In the genomic region with DNA sequence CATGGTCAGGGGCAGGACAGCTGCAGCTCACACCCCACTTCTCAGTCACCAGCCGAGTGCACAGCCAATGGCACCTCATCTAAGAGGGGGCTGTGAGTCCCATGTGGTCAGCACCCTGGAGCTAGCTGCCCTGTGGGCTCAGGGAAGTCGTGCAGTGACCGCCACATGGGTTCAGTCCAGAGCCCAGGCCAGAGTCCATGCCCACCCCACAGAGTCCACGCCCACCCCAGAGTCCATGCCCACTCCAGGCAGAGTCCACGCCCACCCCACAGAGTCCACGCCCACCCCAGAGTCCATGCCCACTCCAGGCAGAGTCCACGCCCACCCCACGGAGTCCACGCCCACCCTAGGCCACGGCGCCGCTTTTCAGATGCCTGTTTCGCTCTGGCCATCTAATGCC, we compare ENCODE assay signal across 18 cellular contexts. TPM values are rescaled to one million over a fixed set of nuclear protein-coding genes. Genes with fewer than 3 reads are reported as not detected.
DNase-seq lines count a peak whose midpoint lies in the region; ATAC-seq and TF ChIP-seq lines count a peak whose summit lies in the region.
"Had no signal": no experiment of that assay in that cellular context is flagged by ENCODE, and none has a peak within 500 bp of the region (broad histone marks: within the 10 kb centered on the region; RNA-seq: fewer than 3 reads in every experiment).

No MANE protein-coding gene starts in this region.

- no peak overlapping the region for H2AFZ ChIP-seq in trophoblast cell (ENCODE audit: insufficient read depth, low read length, poor library complexity)

- peaks cover 18% of the 10 kb centered on the region for H3K4me1 ChIP-seq in CD8-positive, alpha-beta T cell (ENCODE audit: insufficient read depth, low read length)
- H3K4me1 ChIP-seq in trophoblast cell (ENCODE audit: control insufficient read depth in 1 of 2, insufficient read depth in 2 of 2, low read length in 2 of 2), result peaks cover 8 to 22% of the 10 kb centered on the region in 2 experiments
- peaks cover 0 to 6% of the 10 kb centered on the region in 2 donors for H3K4me1 ChIP-seq in left lung
- H3K4me1 ChIP-seq: HAP-1 had no signal

- peaks cover 24% of the 10 kb centered on the region for H3K36me3 Mint-ChIP-seq in CD8-positive, alpha-beta T cell

- WGBS in trophoblast cell (ENCODE audit: extremely low coverage, insufficient coverage, insufficient read length), result no CpG with 5 or more reads among the region's 13 CpGs

- H2AK5ac ChIP-seq in trophoblast cell (ENCODE audit: low read length), result no peak overlapping the region

- H3K79me2 ChIP-seq in trophoblast cell (ENCODE audit: control insufficient read depth, insufficient read depth, low read length, poor library complexity), result peaks cover 19% of the 10 kb centered on the region

- intact Hi-C loops in CD8-positive, alpha-beta T cell (cut with DNase I, micrococcal nuclease), result no loop called here
- intact Hi-C loops in left lung (cut with DNase I), result no loop called here

- H3K9ac ChIP-seq in trophoblast cell (ENCODE audit: low read length), result no peak overlapping the region

- no peak for TF ChIP-seq CTCF in CD8-positive, alpha-beta T cell (IDR thresholded peaks at IDR 0.05)
- TF ChIP-seq CTCF in left lung (IDR thresholded peaks at IDR 0.05), result no peak

- H3K27me3 ChIP-seq in CD8-positive, alpha-beta T cell (ENCODE audit: insufficient read depth, low read length), result no peaks in the 10 kb centered on the region
- no peaks in the 10 kb centered on the region for H3K27me3 ChIP-seq in MG63
- H3K27me3 ChIP-seq in trophoblast cell (ENCODE audit: insufficient read depth, low read length), result no peaks in the 10 kb centered on the region
- no peaks in the 10 kb centered on the region for H3K27me3 ChIP-seq in left lung
- H3K27me3 ChIP-seq: ascending aorta, BE2C, heart left ventricle, upper lobe of right lung had no signal

- no peaks in the 10 kb centered on the region for H3K9me3 ChIP-seq in CD8-positive, alpha-beta T cell (ENCODE audit: low read length)
- no peaks in the 10 kb centered on the region for H3K9me3 ChIP-seq in MG63
- H3K9me3 ChIP-seq in trophoblast cell (ENCODE audit: insufficient read depth, low read depth, low read length), result peaks cover 3% of the 10 kb centered on the region
- no peaks in the 10 kb centered on the region for H3K9me3 ChIP-seq in left lung
- H3K9me3 ChIP-seq: ascending aorta, BE2C, HAP-1, heart left ventricle, upper lobe of right lung had no signal

- no peak overlapping the region for H3K4me2 ChIP-seq in trophoblast cell (ENCODE audit: low read length)

- no peak overlapping the region for H3K14ac ChIP-seq in trophoblast cell (ENCODE audit: low read length)

- no peak overlapping the region for H2BK5ac ChIP-seq in trophoblast cell (ENCODE audit: low read depth, low read length, poor library complexity)

- no peak overlapping the region for H3K18ac ChIP-seq in trophoblast cell (ENCODE audit: low read length)

- H2BK120ac ChIP-seq in trophoblast cell (ENCODE audit: insufficient read depth, low read length, poor library complexity), result no peak overlapping the region

- H3K23ac ChIP-seq in trophoblast cell (ENCODE audit: low read length), result no peak overlapping the region

- CTCF ChIA-PET in CD8-positive, alpha-beta T cell (lab: Charles Lee), result interaction anchor here (0.9 to 10.1 kb wide), 4 partner anchors 8 to 68 kb away, joined by 3 to 308 read pairs (median 68); partner anchors contain the start of gene SLC7A5

- no peak overlapping the region for H3K4me3 Mint-ChIP-seq in CD8-positive, alpha-beta T cell

- H3K4me1 Mint-ChIP-seq in CD8-positive, alpha-beta T cell (ENCODE audit: low read depth), result peaks cover 16% of the 10 kb centered on the region

- H2BK12ac ChIP-seq in trophoblast cell (ENCODE audit: low read length), result no peak overlapping the region

- no peaks in the 10 kb centered on the region for H3K9me3 Mint-ChIP-seq in CD8-positive, alpha-beta T cell

- no peaks in the 10 kb centered on the region for H3K36me3 ChIP-seq in CD8-positive, alpha-beta T cell (ENCODE audit: insufficient read depth, low read length)
- H3K36me3 ChIP-seq in MG63 (peaks cover 83% of the 10 kb centered on the region), trophoblast cell (ENCODE audit: control insufficient read depth in 1 of 2, insufficient read depth in 2 of 2, low read length in 2 of 2) (peaks cover 92 to 93% of the 10 kb centered on the region in 2 experiments), left lung (peaks cover 0 to 46% of the 10 kb centered on the region in 2 donors)
- H3K36me3 ChIP-seq: ascending aorta had no signal

- no peak overlapping the region for H3K4me3 ChIP-seq in CD8-positive, alpha-beta T cell (ENCODE audit: low read depth, low read length)
- H3K4me3 ChIP-seq in MG63, result no peak overlapping the region
- no peak overlapping the region for H3K4me3 ChIP-seq in trophoblast cell (ENCODE audit: low read depth, low read length)
- H3K4me3 ChIP-seq in left lung, result no peak overlapping the region
- H3K4me3 ChIP-seq: ascending aorta, HAP-1, heart left ventricle, upper lobe of right lung had no signal

- no peak overlapping the region for H4K91ac ChIP-seq in trophoblast cell (ENCODE audit: low read depth, low read length)

- H4K8ac ChIP-seq in trophoblast cell (ENCODE audit: low read depth, low read length), result no peak overlapping the region

- no peak overlapping the region for H4K12ac ChIP-seq in trophoblast cell (ENCODE audit: low read depth, low read length)

- DNase-seq in CD8-positive, alpha-beta T cell, result no peak
- DNase-seq in MG63, result peak; percentile 55
- DNase-seq in trophoblast cell, result no peak
- no peak for DNase-seq in COR-L47 (lab: John Stamatoyannopoulos, UW)
- DNase-seq in NCI-H1092 treated with DMSO at 0.1 percent for 48 hours (lab: John Stamatoyannopoulos, UW), result no peak
- no peak for DNase-seq in left lung
- DNase-seq: activated CD4-positive, alpha-beta T cell treated with anti-CD3 and anti-CD28 coated beads for 4 hours; activated CD8-positive, alpha-beta memory T cell treated with anti-CD3 and anti-CD28 coated beads, Interleukin-2, amount 50 U/mL, for 4 hours; activated naive CD4-positive, alpha-beta T cell; BE2C; NCI-H2081; NCI-H510A; upper lobe of right lung had no signal

- peak overlapping the region; percentile 57 for H3K4ac ChIP-seq in trophoblast cell (ENCODE audit: low read depth, low read length)

- ATAC-seq in CD8-positive, alpha-beta T cell, result peak; percentile 26
- ATAC-seq in esophagus mucosa (peak; percentile 5), left lung (no peak)
- ATAC-seq: upper lobe of right lung had no signal

- POLR2A ChIA-PET in CD8-positive, alpha-beta T cell (lab: Charles Lee), result interaction anchor here (1.0 kb wide), 1 partner anchor 14 kb away, joined by 3 read pairs; no protein-coding TSS in a partner anchor

- H3K79me1 ChIP-seq in trophoblast cell (ENCODE audit: low read length), result peaks cover 4% of the 10 kb centered on the region

- no peaks in the 10 kb centered on the region for H3K27me3 Mint-ChIP-seq in CD8-positive, alpha-beta T cell (ENCODE audit: low read depth)

- no peak overlapping the region for H3K27ac ChIP-seq in CD8-positive, alpha-beta T cell (ENCODE audit: low read depth, low read length)
- H3K27ac ChIP-seq in trophoblast cell (ENCODE audit: low read depth, low read length), result no peak overlapping the region
- H3K27ac ChIP-seq in left lung, result no peak overlapping the region
- H3K27ac ChIP-seq: ascending aorta, heart left ventricle, HL-60, upper lobe of right lung had no signal

- no peak overlapping the region for H3K27ac Mint-ChIP-seq in CD8-positive, alpha-beta T cell

RNA-seq across cellular contexts. Expression of gene SLC7A5, which starts 24.1 kb away (rescaled TPM):
- 100 to 1,000 TPM; 359 to 369 TPM for total RNA-seq in CD8-positive, alpha-beta T cell
- 75.3 and 110 TPM in 2 replicates for total RNA-seq in MG63 (2014; rRNA removed; shearing (Covaris generic); ENCODE audit: low replicate concordance)
- 198 TPM for total RNA-seq in esophagus mucosa
- polyA plus RNA-seq in trophoblast cell (2013), result 379 and 403 TPM in 2 replicates
- 10 to 100 TPM; 10.6 to 35.0 TPM for total RNA-seq in left lung
